ENCODE assay signal across 15 cellular contexts in genomic region chr5:96235008-96235910, GRCh38.
A peak's percentile ranks its signal among the peaks of the same experiment; 100 is the strongest.
DNase-seq lines count a peak whose midpoint lies in the region; ATAC-seq and TF ChIP-seq lines count a peak whose summit lies in the region.
"Had no signal": no experiment of that assay in that cellular context is flagged by ENCODE, and none has a peak within 500 bp of the region (broad histone marks: within the 10 kb centered on the region; RNA-seq: fewer than 3 reads in every experiment).

No MANE protein-coding gene starts in this region.

- no peaks in the 10 kb centered on the region for H3K36me3 ChIP-seq in BLaER1 treated with 17β-estradiol and CSF1 and Interleukin-3, amounts not matched to agents 10 nM and 100 nM
- no peaks in the 10 kb centered on the region for H3K36me3 ChIP-seq in gastrocnemius medialis

- no peaks in the 10 kb centered on the region for H4K20me1 ChIP-seq in BLaER1 treated with 17β-estradiol and CSF1 and Interleukin-3, amounts not matched to agents 10 nM and 100 nM

- peak overlapping the region; percentile 37 for H3K4me3 Mint-ChIP-seq in chondrocyte (ENCODE audit: unreplicated experiment)
- H3K4me3 Mint-ChIP-seq: neural crest cell had no signal

- ATAC-seq in gastrocnemius medialis = peak; percentile 78 to 80
- no peak for ATAC-seq in HG03354 (IDR thresholded peaks at IDR 0.05; ENCODE audit: poor library complexity, severe bottlenecking, unreplicated experiment)

- peak overlapping the region; percentile 1 to 50 (median 29); a peak in 19 of 22 replicates for H3K4me2 ChIP-seq in BLaER1 treated with 17β-estradiol and CSF1 and Interleukin-3, amounts not matched to agents 10 nM and 100 nM

- no peak for TF ChIP-seq CTCF in chondrocyte (IDR thresholded peaks at IDR 0.05)
- TF ChIP-seq CTCF in gastrocnemius medialis (IDR thresholded peaks at IDR 0.05 in 4 of 5, conservative IDR thresholded peaks at IDR 0.05 in 1 of 5) = no peak

- H3K27ac Mint-ChIP-seq in chondrocyte (ENCODE audit: unreplicated experiment) = peak overlapping the region; percentile 97

- DNase-seq in chondrocyte (ENCODE audit: low spot score) = no peak
- DNase-seq in left kidney (ENCODE audit: low read depth, low spot score) = peak; percentile 5
- DNase-seq in gastrocnemius medialis = no peak
- no peak for DNase-seq in activated CD4-positive, alpha-beta T cell treated with anti-CD3 and anti-CD28 coated beads for 48 hours
- no peak for DNase-seq in NCI-H510A treated with DMSO at 0.1 percent for 48 hours (lab: John Stamatoyannopoulos, UW)
- DNase-seq in activated gamma-delta T cell treated with Interleukin-2 at 50 U/mL for 16 hours = no peak
- DNase-seq: activated CD4-positive, alpha-beta T cell treated with anti-CD3 and anti-CD28 coated beads, Interleukin-2, amount 50 U/mL, for 1 hour; activated T-cell treated with anti-CD3 and anti-CD28 coated beads, Interleukin-2, amount 50 U/mL, for 48 hours; dorsolateral prefrontal cortex; NCI-H187; NCI-H69; T-helper 9 cell had no signal

- H3K4me1 ChIP-seq in BLaER1 treated with 17β-estradiol and CSF1 and Interleukin-3, amounts not matched to agents 10 nM and 100 nM = peaks cover 0 to 10% (median 8%) of the 10 kb centered on the region in 10 experiments; a peak in 15 of 20 replicates
- peaks cover 12 to 16% of the 10 kb centered on the region in 2 donors for H3K4me1 ChIP-seq in gastrocnemius medialis

- no peaks in the 10 kb centered on the region for H3K27me3 Mint-ChIP-seq in chondrocyte (ENCODE audit: low read depth)

- in situ Hi-C loops in gastrocnemius medialis (cut with MboI; ENCODE audit: low sequenced_read_pairs in 4 of 4) = no loop called here

- H3K9me3 ChIP-seq in BLaER1 treated with 17β-estradiol and CSF1 and Interleukin-3, amounts not matched to agents 10 nM and 100 nM (replicated peaks in 1 of 11) = no peaks in the 10 kb centered on the region
- H3K9me3 ChIP-seq in gastrocnemius medialis = no peaks in the 10 kb centered on the region

- intact Hi-C loops in gastrocnemius medialis (cut with DNase I; ENCODE audit: low total_unique reads) = no loop called here

- no peak for TF ChIP-seq POLR2A in gastrocnemius medialis (IDR thresholded peaks at IDR 0.05)

- no peak overlapping the region for H3K9ac ChIP-seq in BLaER1 treated with 17β-estradiol and CSF1 and Interleukin-3, amounts not matched to agents 10 nM and 100 nM

- H3K36me3 Mint-ChIP-seq in chondrocyte (ENCODE audit: low read depth) = peaks cover 2% of the 10 kb centered on the region

- no peaks in the 10 kb centered on the region for H3K27me3 ChIP-seq in BLaER1 treated with 17β-estradiol and CSF1 and Interleukin-3, amounts not matched to agents 10 nM and 100 nM
- H3K27me3 ChIP-seq in gastrocnemius medialis = no peaks in the 10 kb centered on the region
- H3K27me3 ChIP-seq: dorsolateral prefrontal cortex had no signal

- peaks cover 34% of the 10 kb centered on the region for H3K4me1 Mint-ChIP-seq in chondrocyte (ENCODE audit: low read depth)
- H3K4me1 Mint-ChIP-seq: neural crest cell had no signal

- no peak overlapping the region for H3K4me3 ChIP-seq in BLaER1 treated with 17β-estradiol and CSF1 and Interleukin-3, amounts not matched to agents 10 nM and 100 nM
- H3K4me3 ChIP-seq in gastrocnemius medialis = no peak overlapping the region

- H3K27ac ChIP-seq in BLaER1 treated with 17β-estradiol and CSF1 and Interleukin-3, amounts not matched to agents 10 nM and 100 nM = no peak overlapping the region
- H3K27ac ChIP-seq in gastrocnemius medialis = peak overlapping the region; percentile 50 to 67 (median 60)

- H3K9me3 Mint-ChIP-seq in chondrocyte (ENCODE audit: low read depth) = peaks cover 6% of the 10 kb centered on the region

Comparison
In these comparisons a context has a peak if more than half of its experiments do, and no peak if none do; other contexts are left out.
1. H3K27ac ChIP-seq: peak in gastrocnemius medialis (4 of 4); none in BLaER1 treated with 17β-estradiol and CSF1 and Interleukin-3, amounts not matched to agents 10 nM and 100 nM (0 of 11).